ENCODE assay signal across 17 cellular contexts in the genomic region with DNA sequence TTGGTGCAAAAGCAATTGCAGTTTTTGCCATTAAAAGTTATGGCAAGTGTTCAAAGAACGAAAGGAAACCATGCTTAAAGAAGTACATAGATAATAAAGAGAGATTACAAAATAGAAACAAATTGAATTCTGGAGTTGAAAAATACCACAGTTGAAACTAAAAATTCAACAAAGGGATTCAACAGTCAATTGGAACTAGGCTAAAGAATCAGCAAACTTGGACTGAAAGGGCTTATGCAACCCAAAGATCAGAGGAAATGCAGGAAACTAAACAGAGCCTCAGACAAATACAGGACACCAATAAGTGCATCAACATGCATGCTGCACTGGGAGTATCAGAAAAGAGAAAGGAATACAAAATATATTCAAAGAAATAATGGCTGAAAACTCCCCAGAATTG.
"Had no signal": no experiment of that assay in that cellular context is flagged by ENCODE, and none has a peak within 500 bp of the region (broad histone marks: within the 10 kb centered on the region; RNA-seq: fewer than 3 reads in every experiment).

No MANE protein-coding gene starts in this region.

- H3K9me3 ChIP-seq: pancreas had no signal

- DNase-seq: cortex of kidney; dorsolateral prefrontal cortex; effector CD8-positive, alpha-beta T cell; foreskin melanocyte; head of caudate nucleus; kidney; left cardiac atrium; occipital lobe; pancreas; right cardiac atrium; stimulated activated CD4-positive, alpha-beta T cell treated with anti-CD3 and anti-CD28 coated beads, Interleukin-2, amount 100 ng/mL, for 48 hours; stimulated activated naive CD4-positive, alpha-beta T cell treated with Interleukin-2 at 50 U/mL for 16 hours; trophoblast cell had no signal

- H3K4me2 ChIP-seq: hepatocyte, smooth muscle cell had no signal

- H2AFZ ChIP-seq: hepatocyte had no signal

- FAIRE-seq: kidney, pancreas had no signal

- H3K4me3 ChIP-seq: dorsolateral prefrontal cortex, hepatocyte, pancreas, smooth muscle cell had no signal

- H3K36me3 ChIP-seq: pancreas had no signal

- H3K27ac Mint-ChIP-seq: progenitor cell of endocrine pancreas had no signal

- H3K27me3 Mint-ChIP-seq: progenitor cell of endocrine pancreas had no signal

- ATAC-seq: left cardiac atrium, pancreas, right cardiac atrium had no signal

- H3K27me3 ChIP-seq: dorsolateral prefrontal cortex, hepatocyte, pancreas had no signal

- H3K27ac ChIP-seq: dorsolateral prefrontal cortex, hepatocyte, pancreas had no signal

- H3K4me1 ChIP-seq: pancreas had no signal

- H3K4me3 Mint-ChIP-seq: nephron had no signal
